ENCODE assay signal across 24 cellular contexts in the genomic region with DNA sequence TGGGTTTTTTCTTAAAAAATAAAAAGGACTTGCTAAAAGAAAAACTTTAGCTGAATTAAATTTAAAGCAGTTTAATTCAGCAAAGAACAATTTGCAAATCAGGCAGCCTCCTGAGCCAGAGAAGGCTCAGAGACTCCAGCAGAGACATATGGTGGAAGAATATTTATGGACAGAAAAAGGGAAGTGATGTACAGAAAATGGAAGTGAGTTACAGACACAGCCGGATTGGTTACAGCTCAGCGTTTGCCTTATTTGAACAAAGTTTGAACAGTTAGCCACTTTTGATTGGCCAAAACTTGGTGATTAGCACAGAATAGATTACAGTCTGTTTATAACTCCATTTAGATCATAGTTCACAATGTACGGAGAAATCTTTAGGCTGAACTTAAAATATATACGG.
"Had no signal": no experiment of that assay in that cellular context is flagged by ENCODE, and none has a peak within 500 bp of the region (broad histone marks: within the 10 kb centered on the region; RNA-seq: fewer than 3 reads in every experiment).

No MANE protein-coding gene starts in this region.

- H3K4me1 ChIP-seq: esophagus squamous epithelium, gastrocnemius medialis, upper lobe of left lung had no signal

- DNase-seq: activated CD4-positive, alpha-beta T cell treated with anti-CD3 and anti-CD28 coated beads for 4 hours; activated CD4-positive, alpha-beta T cell treated with anti-CD3 and anti-CD28 coated beads, Interleukin-2, amount 50 U/mL, for 48 hours; activated CD4-positive, CD25-positive, alpha-beta regulatory T cell; activated CD8-positive, alpha-beta memory T cell treated with anti-CD3 and anti-CD28 coated beads, Interleukin-2, amount 50 U/mL, for 48 hours; activated naive CD4-positive, alpha-beta T cell; activated T-cell treated with anti-CD3 and anti-CD28 coated beads, Interleukin-2, amount 50 U/mL, for 4 hours; central memory CD4-positive, alpha-beta T cell; dorsolateral prefrontal cortex; endodermal cell; esophagus squamous epithelium; gastrocnemius medialis; head of caudate nucleus; hypothalamus; left ventricle myocardium superior; mammary epithelial cell; natural killer cell; retina; stimulated activated CD4-positive, alpha-beta T cell treated with anti-CD3 and anti-CD28 coated beads, Interleukin-4, amount 100 ng/mL, for 1 hour; stimulated activated naive CD4-positive, alpha-beta T cell treated with Interleukin-2 at 50 U/mL for 16 hours; upper lobe of left lung had no signal

- H3K27ac ChIP-seq: dorsolateral prefrontal cortex, esophagus squamous epithelium, gastrocnemius medialis, upper lobe of left lung had no signal

- ATAC-seq: activated T-cell treated with anti-CD3 and anti-CD28 coated beads, Interleukin-2, amount 50 U/mL, for 4 hours; gastrocnemius medialis; left ventricle myocardium superior; natural killer cell had no signal

- H3K4me3 ChIP-seq: dorsolateral prefrontal cortex, esophagus squamous epithelium, gastrocnemius medialis, upper lobe of left lung had no signal

- H3K9me3 Mint-ChIP-seq: activated T-cell treated with anti-CD3 and anti-CD28 coated beads, Interleukin-2, amount 50 U/mL, for 4 hours; activated T-helper 2 cell treated with anti-CD3 and anti-CD28 coated beads, Interferon-gamma antibody, Interleukin-2, Interleukin-4, amounts not matched to agents 10 μg/mL and 5 μg/mL and 100 μg/mL, durations not matched to agents 14 hours and 24 hours and 36 hours; endodermal cell; natural killer cell had no signal

- H3K36me3 ChIP-seq: esophagus squamous epithelium, gastrocnemius medialis, upper lobe of left lung had no signal

- H3K4me1 Mint-ChIP-seq: endodermal cell had no signal

- H3K27me3 Mint-ChIP-seq: activated naive CD8-positive, alpha-beta T cell had no signal

- H3K9me3 ChIP-seq: esophagus squamous epithelium, gastrocnemius medialis, upper lobe of left lung had no signal

- H3K36me3 Mint-ChIP-seq: mesothelial cell of epicardium, natural killer cell had no signal

- H3K4me3 Mint-ChIP-seq: activated naive CD8-positive, alpha-beta T cell; activated T-cell treated with anti-CD3 and anti-CD28 coated beads, Interleukin-2, amount 50 U/mL, for 4 hours; endodermal cell; mesothelial cell of epicardium; natural killer cell had no signal

- H3K27ac Mint-ChIP-seq: activated naive CD8-positive, alpha-beta T cell; activated T-helper 2 cell treated with anti-CD3 and anti-CD28 coated beads, Interferon-gamma antibody, Interleukin-2, Interleukin-4, amounts not matched to agents 10 μg/mL and 5 μg/mL and 100 μg/mL, durations not matched to agents 14 hours and 24 hours and 36 hours; endodermal cell; mesothelial cell of epicardium; natural killer cell; progenitor cell of endocrine pancreas had no signal

- H3K27me3 ChIP-seq: dorsolateral prefrontal cortex, esophagus squamous epithelium, gastrocnemius medialis, upper lobe of left lung had no signal
